Comparison of ENCODE assay signal across 8 cellular contexts in genomic region chr2:200308001-200308400, GRCh38. TPM values are rescaled to one million over a fixed set of nuclear protein-coding genes. Genes with fewer than 3 reads are reported as not detected.
DNase-seq lines count a peak whose midpoint lies in the region; ATAC-seq lines count a peak whose summit lies in the region.

No MANE protein-coding gene starts in this region.

- H3K36me3 ChIP-seq in iPS DF 6.9 (ENCODE audit: control insufficient read depth, insufficient read depth, low read length): no peaks in the 10 kb centered on the region

- H3K27me3 Mint-ChIP-seq in T-helper 1 cell treated with Interleukin-12 subunit alpha and Interleukin-12 subunit beta and Interleukin-4 antibody, amounts not matched to agents 30 μg/mL and 1 μg/mL, for 36 hours (ENCODE audit: low read depth): peaks cover 12% of the 10 kb centered on the region
- H3K27me3 Mint-ChIP-seq in activated CD4-positive, alpha-beta memory T cell treated with anti-CD3 and anti-CD28 coated beads, Interleukin-2, amount 10 ng/mL, durations not matched to agents 7 days and 5 days: peaks cover 3% of the 10 kb centered on the region

- H3K27me3 ChIP-seq in iPS DF 6.9 (ENCODE audit: control insufficient read depth, insufficient read depth, low read length): no peaks in the 10 kb centered on the region

- CTCF ChIA-PET in activated CD4-positive, alpha-beta memory T cell treated with anti-CD3 and anti-CD28 coated beads, Interleukin-2, amount 10 ng/mL, durations not matched to agents 7 days and 5 days (lab: Charles Lee): interaction anchor here (1.0 kb wide), 1 partner anchor 322 kb away, joined by 3 read pairs; no protein-coding TSS in a partner anchor

- H3K27ac ChIP-seq in iPS DF 6.9 (ENCODE audit: low read length): no peak overlapping the region

- H3K27ac Mint-ChIP-seq in T-helper 1 cell treated with Interleukin-12 subunit alpha and Interleukin-12 subunit beta and Interleukin-4 antibody, amounts not matched to agents 30 μg/mL and 1 μg/mL, for 36 hours: peak overlapping the region; percentile 62
- H3K27ac Mint-ChIP-seq in activated CD4-positive, alpha-beta memory T cell treated with anti-CD3 and anti-CD28 coated beads, Interleukin-2, amount 10 ng/mL, durations not matched to agents 7 days and 5 days: peak overlapping the region; percentile 69

- peaks cover 16% of the 10 kb centered on the region for H3K4me1 Mint-ChIP-seq in T-helper 1 cell treated with Interleukin-12 subunit alpha and Interleukin-12 subunit beta and Interleukin-4 antibody, amounts not matched to agents 30 μg/mL and 1 μg/mL, for 36 hours (ENCODE audit: low read depth)
- peaks cover 42% of the 10 kb centered on the region for H3K4me1 Mint-ChIP-seq in activated CD4-positive, alpha-beta memory T cell treated with anti-CD3 and anti-CD28 coated beads, Interleukin-2, amount 10 ng/mL, durations not matched to agents 7 days and 5 days

- ATAC-seq in HG03439 (IDR thresholded peaks at IDR 0.05; ENCODE audit: unreplicated experiment): no peak
- ATAC-seq in GM19324 (IDR thresholded peaks at IDR 0.05; ENCODE audit: low FRiP score, unreplicated experiment): no peak

- H3K9me3 ChIP-seq in iPS DF 6.9 (ENCODE audit: control insufficient read depth, insufficient read depth, low read length): no peaks in the 10 kb centered on the region

- POLR2A ChIA-PET in activated CD4-positive, alpha-beta memory T cell treated with anti-CD3 and anti-CD28 coated beads, Interleukin-2, amount 10 ng/mL, durations not matched to agents 7 days and 5 days (lab: Charles Lee): interaction anchor here (0.9 to 3.9 kb wide), 5 partner anchors 20 to 160 kb away, joined by 3 to 34 read pairs (median 4); no protein-coding TSS in a partner anchor

- no CpG with 5 or more reads among the region's 6 CpGs for WGBS in iPS DF 6.9 (ENCODE audit: insufficient coverage, insufficient read length)

- DNase-seq in T-helper 1 cell (no peak), iPS DF 6.9 (ENCODE audit: low read depth, low spot score) (no peak), superior temporal gyrus (ENCODE audit: extremely low spot score) (peak; percentile 69), amniotic stem cell (lab: John Stamatoyannopoulos, UW) (no peak)
- no peak for DNase-seq in activated CD4-positive, alpha-beta memory T cell treated with anti-CD3 and anti-CD28 coated beads, Interleukin-2, amount 10 ng/mL, durations not matched to agents 7 days and 5 days

- H3K4me3 ChIP-seq in iPS DF 6.9 (ENCODE audit: low read length): peak overlapping the region; percentile 18; the same call in 1 of the 2 replicates

- no peaks in the 10 kb centered on the region for H3K9me3 Mint-ChIP-seq in T-helper 1 cell treated with Interleukin-12 subunit alpha and Interleukin-12 subunit beta and Interleukin-4 antibody, amounts not matched to agents 30 μg/mL and 1 μg/mL, for 36 hours
- H3K9me3 Mint-ChIP-seq in activated CD4-positive, alpha-beta memory T cell treated with anti-CD3 and anti-CD28 coated beads, Interleukin-2, amount 10 ng/mL, durations not matched to agents 7 days and 5 days: no peaks in the 10 kb centered on the region

- H3K4me1 ChIP-seq in iPS DF 6.9 (ENCODE audit: control insufficient read depth, insufficient read depth, low read length): peaks cover 6% of the 10 kb centered on the region

- H3K36me3 Mint-ChIP-seq in T-helper 1 cell treated with Interleukin-12 subunit alpha and Interleukin-12 subunit beta and Interleukin-4 antibody, amounts not matched to agents 30 μg/mL and 1 μg/mL, for 36 hours (ENCODE audit: low read depth): no peaks in the 10 kb centered on the region
- H3K36me3 Mint-ChIP-seq in activated CD4-positive, alpha-beta memory T cell treated with anti-CD3 and anti-CD28 coated beads, Interleukin-2, amount 10 ng/mL, durations not matched to agents 7 days and 5 days (ENCODE audit: low read depth): peaks cover 12% of the 10 kb centered on the region

- peak overlapping the region; percentile 75 for H3K4me3 Mint-ChIP-seq in T-helper 1 cell treated with Interleukin-12 subunit alpha and Interleukin-12 subunit beta and Interleukin-4 antibody, amounts not matched to agents 30 μg/mL and 1 μg/mL, for 36 hours
- peak overlapping the region; percentile 77 for H3K4me3 Mint-ChIP-seq in activated CD4-positive, alpha-beta memory T cell treated with anti-CD3 and anti-CD28 coated beads, Interleukin-2, amount 10 ng/mL, durations not matched to agents 7 days and 5 days

RNA-seq across cellular contexts. Expression of gene SPATS2L, which starts 1.5 kb away (rescaled TPM):
- 10 to 100 TPM; 79.0 to 82.3 TPM for total RNA-seq in activated CD4-positive, alpha-beta memory T cell treated with anti-CD3 and anti-CD28 coated beads, Interleukin-2, amount 10 ng/mL, durations not matched to agents 7 days and 5 days
